8 cellular contexts compared by ENCODE assay signal in genomic region chr12:123232807-123233504, GRCh38. TPM values are rescaled to one million over a fixed set of nuclear protein-coding genes. Genes with fewer than 3 reads are reported as not detected.
A peak's percentile ranks its signal among the peaks of the same experiment; 100 is the strongest.
DNase-seq lines count a peak whose midpoint lies in the region; ATAC-seq and TF ChIP-seq lines count a peak whose summit lies in the region.

TSS of gene MPHOSPH9 (minus strand) at chr12:123233141. CDS start at chr12:123230364, 2,777 bp downstream.
TSS of gene MTRFR (plus strand) at chr12:123233436. CDS start at chr12:123253675, 20,239 bp downstream.

- peaks cover 4% of the 10 kb centered on the region for H3K36me3 ChIP-seq in upper lobe of right lung

- H3K4me3 ChIP-seq in upper lobe of right lung, result peak within 1 kb of the TSS; percentile 74

- TF ChIP-seq CTCF in GM13976 (IDR thresholded peaks at IDR 0.05; ENCODE audit: borderline replicate concordance, control extremely low read depth, extremely low read depth, insufficient read depth, missing control alignments) (no peak), upper lobe of right lung (IDR thresholded peaks at IDR 0.05) (no peak)

- in situ Hi-C loops in GM13976 (cut with MboI; ENCODE audit: low sequenced_read_pairs, unreplicated experiment), result loop anchor here (25.0 kb wide), 1 partner anchor 371 kb away; no protein-coding TSS in a partner anchor

- DNase-seq in GM13976 (ENCODE audit: low spot score) (peak; percentile 96), NCI-H146 treated with DMSO at 0.1 percent for 48 hours (lab: John Stamatoyannopoulos, UW; ENCODE audit: unreplicated experiment) (peak; percentile 97), amniotic epithelial cell (ENCODE audit: low read depth) (peak; percentile 99), left cardiac atrium (peak; percentile 99), posterior vena cava (ENCODE audit: low spot score) (peak; percentile 99), upper lobe of right lung (peak; percentile 99)

- no peaks in the 10 kb centered on the region for H3K9me3 ChIP-seq in upper lobe of right lung

- peak; percentile 76 for ATAC-seq in HG02870 (IDR thresholded peaks at IDR 0.05; ENCODE audit: unreplicated experiment)
- ATAC-seq in left cardiac atrium, result peak; percentile 99
- ATAC-seq in upper lobe of right lung, result peak; percentile 99

- no peaks in the 10 kb centered on the region for H3K27me3 ChIP-seq in upper lobe of right lung

- peaks cover 48% of the 10 kb centered on the region for H3K4me1 ChIP-seq in upper lobe of right lung

- intact Hi-C loops in T-helper 1 cell treated with Interleukin-12 subunit alpha and Interleukin-12 subunit beta and Interleukin-4 antibody, amounts not matched to agents 30 ng/mL and 1 ng/mL, for 36 hours (cut with micrococcal nuclease), result loop anchor here (1.0 to 5.0 kb wide), 19 partner anchors 10 to 1006 kb away; partner anchors contain the start of genes CDK2AP1, DENR, DIABLO and EIF2B1
- intact Hi-C loops in left cardiac atrium (cut with DNase I), result loop anchor here (5.0 to 10.0 kb wide), 2 partner anchors 188 to 256 kb away; partner anchors contain the start of gene OGFOD2 (in 1 of the 2)
- intact Hi-C loops in posterior vena cava (cut with DNase I), result loop anchor here (5.0 to 10.0 kb wide), 2 partner anchors 191 to 378 kb away; no protein-coding TSS in a partner anchor
- intact Hi-C loops in upper lobe of right lung (cut with DNase I), result no loop called here

- peak within 1 kb of the TSS; percentile 89 for H3K27ac ChIP-seq in upper lobe of right lung

RNA-seq across cellular contexts. Expression of gene MPHOSPH9, which starts in this region (rescaled TPM):
- total RNA-seq in T-helper 1 cell treated with Interleukin-12 subunit alpha and Interleukin-12 subunit beta and Interleukin-4 antibody, amounts not matched to agents 30 ng/mL and 1 ng/mL, for 36 hours, result 94.0 and 94.5 TPM in 2 replicates
- total RNA-seq in left cardiac atrium (10 to 100 TPM; 23.4 to 27.9 TPM), posterior vena cava (10 to 100 TPM; 12.6 to 18.7 TPM), upper lobe of right lung (20.3 TPM)

RNA-seq across cellular contexts. Expression of gene MTRFR, which starts in this region (rescaled TPM):
- total RNA-seq in T-helper 1 cell treated with Interleukin-12 subunit alpha and Interleukin-12 subunit beta and Interleukin-4 antibody, amounts not matched to agents 30 ng/mL and 1 ng/mL, for 36 hours, result 29.5 and 33.4 TPM in 2 replicates
- total RNA-seq in left cardiac atrium, result 10 to 100 TPM in 1 of 2 donors, 1 to 10 TPM in 1; 8.1 to 10.9 TPM
- 1 to 10 TPM; 5.8 to 7.3 TPM for total RNA-seq in posterior vena cava
- 13.3 TPM for total RNA-seq in upper lobe of right lung

Comparison
In these comparisons a context has a peak if more than half of its experiments do, and no peak if none do; other contexts are left out.
1. Peak in every context shown above with its lines: DNase-seq, ATAC-seq, H3K4me3 ChIP-seq and H3K27ac ChIP-seq.